ENCODE assay signal across 18 cellular contexts in genomic region chr16:67539691-67540635, GRCh38. TPM values are rescaled to one million over a fixed set of nuclear protein-coding genes. Genes with fewer than 3 reads are reported as not detected.
DNase-seq lines count a peak whose midpoint lies in the region; ATAC-seq and TF ChIP-seq lines count a peak whose summit lies in the region.
"Had no signal": no experiment of that assay in that cellular context is flagged by ENCODE, and none has a peak within 500 bp of the region (broad histone marks: within the 10 kb centered on the region; RNA-seq: fewer than 3 reads in every experiment).

No MANE protein-coding gene starts in this region.

- H3K9ac ChIP-seq in trophoblast cell (ENCODE audit: low read length), result no peak overlapping the region

- H3K4me2 ChIP-seq in trophoblast cell (ENCODE audit: low read length), result peak overlapping the region; percentile 5

- no peak overlapping the region for H4K8ac ChIP-seq in trophoblast cell (ENCODE audit: low read depth, low read length)

- H3K23ac ChIP-seq in trophoblast cell (ENCODE audit: low read length), result no peak overlapping the region

- no peak overlapping the region for H4K12ac ChIP-seq in trophoblast cell (ENCODE audit: low read depth, low read length)

- DNase-seq in activated CD8-positive, alpha-beta memory T cell treated with anti-CD3 and anti-CD28 coated beads for 24 hours, result peak; percentile 58
- DNase-seq in activated CD8-positive, alpha-beta memory T cell treated with anti-CD3 and anti-CD28 coated beads, Interleukin-2, amount 50 U/mL, for 4 hours, result no peak
- DNase-seq in H7, result peak; percentile 62
- peak; percentile 13 for DNase-seq in epidermal melanocyte (ENCODE audit: insufficient read length, low spot score)
- DNase-seq in trophoblast cell, result no peak
- DNase-seq in NCI-H146 (lab: John Stamatoyannopoulos, UW), result no peak
- DNase-seq: NCI-H1048; NCI-H2107; NCI-H748 treated with DMSO at 0.1 percent for 48 hours; Peyer's patch; stimulated activated CD4-positive, alpha-beta T cell treated with anti-CD3 and anti-CD28 coated beads, Interleukin-2, amount 100 ng/mL, for 48 hours; thyroid gland had no signal

- H3K4ac ChIP-seq in trophoblast cell (ENCODE audit: low read depth, low read length), result no peak overlapping the region

- H3K79me2 ChIP-seq in trophoblast cell (ENCODE audit: control insufficient read depth, insufficient read depth, low read length, poor library complexity), result peaks cover 9% of the 10 kb centered on the region

- no peak overlapping the region for H3K18ac ChIP-seq in trophoblast cell (ENCODE audit: low read length)

- H3K79me1 ChIP-seq in trophoblast cell (ENCODE audit: low read length), result peaks cover 15% of the 10 kb centered on the region

- H2BK120ac ChIP-seq in trophoblast cell (ENCODE audit: insufficient read depth, low read length, poor library complexity), result no peak overlapping the region

- TF ChIP-seq CTCF in gastroesophageal sphincter (IDR thresholded peaks at IDR 0.05), result no peak

- no peak overlapping the region for H3K14ac ChIP-seq in trophoblast cell (ENCODE audit: low read length)

- TF ChIP-seq EP300 in gastroesophageal sphincter (IDR thresholded peaks at IDR 0.05), result no peak

- no peak overlapping the region for H3K4me3 ChIP-seq in H7 (ENCODE audit: insufficient read depth, low read depth, low read length)
- H3K4me3 ChIP-seq in trophoblast cell (ENCODE audit: low read depth, low read length), result no peak overlapping the region
- no peak overlapping the region for H3K4me3 ChIP-seq in gastroesophageal sphincter
- H3K4me3 ChIP-seq: cardiac muscle cell, thyroid gland had no signal

- peaks cover 3% of the 10 kb centered on the region for H3K9me3 ChIP-seq in trophoblast cell (ENCODE audit: insufficient read depth, low read depth, low read length)
- no peaks in the 10 kb centered on the region for H3K9me3 ChIP-seq in gastroesophageal sphincter
- H3K9me3 ChIP-seq: neutrophil, Peyer's patch, thyroid gland had no signal

- no peak overlapping the region for H4K91ac ChIP-seq in trophoblast cell (ENCODE audit: low read depth, low read length)

- H2BK12ac ChIP-seq in trophoblast cell (ENCODE audit: low read length), result no peak overlapping the region

- H3K27ac ChIP-seq in trophoblast cell (ENCODE audit: low read depth, low read length) (no peak overlapping the region), gastroesophageal sphincter (peak overlapping the region in 1 of 4 donors; percentile 86)
- H3K27ac ChIP-seq: cardiac muscle cell, neutrophil, thyroid gland had no signal

- no CpG with 5 or more reads among the region's 27 CpGs for WGBS in trophoblast cell (ENCODE audit: extremely low coverage, insufficient coverage, insufficient read length)
- 87 to 90% methylated on average over 6 to 11 of the region's 27 CpGs for WGBS in gastroesophageal sphincter (ENCODE audit: low coverage in 1 of 2), 2 donors

- H3K4me1 ChIP-seq in trophoblast cell (ENCODE audit: control insufficient read depth in 1 of 2, insufficient read depth in 2 of 2, low read length in 2 of 2), result peaks cover 8 to 19% of the 10 kb centered on the region in 2 experiments
- H3K4me1 ChIP-seq in gastroesophageal sphincter, result peaks cover 0 to 96% (median 31%) of the 10 kb centered on the region in 3 donors

- H2AK5ac ChIP-seq in trophoblast cell (ENCODE audit: low read length), result no peak overlapping the region

- ATAC-seq in gastroesophageal sphincter, result no peak
- no peak for ATAC-seq in HG03571 (IDR thresholded peaks at IDR 0.05; ENCODE audit: unreplicated experiment)
- ATAC-seq: sciatic nerve had no signal

- no peak overlapping the region for H2BK5ac ChIP-seq in trophoblast cell (ENCODE audit: low read depth, low read length, poor library complexity)

- H3K27me3 ChIP-seq in H7 (ENCODE audit: control insufficient read depth, insufficient read depth, low read length), result peaks cover 49% of the 10 kb centered on the region
- H3K27me3 ChIP-seq in trophoblast cell (ENCODE audit: insufficient read depth, low read length), result no peaks in the 10 kb centered on the region
- no peaks in the 10 kb centered on the region for H3K27me3 ChIP-seq in gastroesophageal sphincter
- H3K27me3 ChIP-seq: Peyer's patch, thyroid gland had no signal

- H2AFZ ChIP-seq in trophoblast cell (ENCODE audit: insufficient read depth, low read length, poor library complexity), result no peak overlapping the region

- H3K36me3 ChIP-seq in H7 (replicated peaks; ENCODE audit: control insufficient read depth, insufficient read depth, low read length), result peaks cover 10% of the 10 kb centered on the region
- peaks cover 55 to 58% of the 10 kb centered on the region in 2 experiments for H3K36me3 ChIP-seq in trophoblast cell (ENCODE audit: control insufficient read depth in 1 of 2, insufficient read depth in 2 of 2, low read length in 2 of 2)
- peaks cover 0 to 60% of the 10 kb centered on the region in 2 donors for H3K36me3 ChIP-seq in gastroesophageal sphincter

- no peak for TF ChIP-seq POLR2A in gastroesophageal sphincter (IDR thresholded peaks at IDR 0.05)

RNA-seq across cellular contexts. Expression of gene RIPOR1, which starts 11.3 kb away (rescaled TPM):
- 8.5 and 9.5 TPM in 2 replicates for total RNA-seq in H7 (2014; rRNA removed; shearing (Covaris generic))
- 36.1 and 37.6 TPM in 2 replicates for polyA plus RNA-seq in trophoblast cell (2013)
- 100 to 1,000 TPM in 1 of 4 donors, 10 to 100 TPM in 3; 43.3 to 112 (median 64.9) TPM for total RNA-seq in gastroesophageal sphincter

RNA-seq across cellular contexts. Expression of gene CTCF, which starts 22.4 kb away (rescaled TPM):
- 35.7 and 42.9 TPM in 2 replicates for total RNA-seq in H7 (2014; rRNA removed; shearing (Covaris generic))
- 35.2 and 36.0 TPM in 2 replicates for polyA plus RNA-seq in trophoblast cell (2013)
- total RNA-seq in gastroesophageal sphincter, result 10 to 100 TPM; 26.4 to 44.8 (median 41.4) TPM

RNA-seq across cellular contexts. Expression of gene AGRP, which starts 56.6 kb away (rescaled TPM):
- total RNA-seq in H7 (2014; rRNA removed; shearing (Covaris generic)), result 1.1 TPM in 1 of 2 replicates, not detected in the other
- polyA plus RNA-seq in trophoblast cell (2013), result not detected in 2 replicates
- total RNA-seq in gastroesophageal sphincter, result not detected
- total RNA-seq: cardiac muscle cell, lower leg skin, Peyer's patch, sciatic nerve, thyroid gland had no signal
- polyA plus RNA-seq: cardiac muscle cell had no signal

RNA-seq across cellular contexts. Expression of gene ATP6V0D1, which starts 59.0 kb away (rescaled TPM):
- 58.4 and 76.9 TPM in 2 replicates for total RNA-seq in H7 (2014; rRNA removed; shearing (Covaris generic))
- 101 and 104 TPM in 2 replicates for polyA plus RNA-seq in trophoblast cell (2013)
- 100 to 1,000 TPM in 2 of 4 donors, 10 to 100 TPM in 2; 94.2 to 145 (median 110) TPM for total RNA-seq in gastroesophageal sphincter

Comparison
In these comparisons a context has a peak if more than half of its experiments do, and no peak if none do; other contexts are left out.
1. DNase-seq: peak in activated CD8-positive, alpha-beta memory T cell treated with anti-CD3 and anti-CD28 coated beads for 24 hours (single experiment), H7 (single experiment) and epidermal melanocyte (single experiment); none in activated CD8-positive, alpha-beta memory T cell treated with anti-CD3 and anti-CD28 coated beads, Interleukin-2, amount 50 U/mL, for 4 hours (single experiment), trophoblast cell (0 of 2) and NCI-H146 (single experiment).